Comparison of ENCODE assay signal across 9 cellular contexts in genomic region chr9:34546834-34547827, GRCh38. TPM values are rescaled to one million over a fixed set of nuclear protein-coding genes. Genes with fewer than 3 reads are reported as not detected.
DNase-seq lines count a peak whose midpoint lies in the region; ATAC-seq and TF ChIP-seq lines count a peak whose summit lies in the region.
"Had no signal": no experiment of that assay in that cellular context is flagged by ENCODE, and none has a peak within 500 bp of the region (broad histone marks: within the 10 kb centered on the region; RNA-seq: fewer than 3 reads in every experiment).

No MANE protein-coding gene starts in this region.

- POLR2A ChIA-PET in CD8-positive, alpha-beta memory T cell (lab: Charles Lee): no interaction called here

- H3K4me1 ChIP-seq in CD8-positive, alpha-beta memory T cell (ENCODE audit: insufficient read depth, low read length): no peaks in the 10 kb centered on the region
- no peaks in the 10 kb centered on the region for H3K4me1 ChIP-seq in RWPE2 (ENCODE audit: insufficient read depth, poor library complexity, severe bottlenecking)
- no peaks in the 10 kb centered on the region for H3K4me1 ChIP-seq in ascending aorta
- peaks cover 0 to 6% of the 10 kb centered on the region in 2 donors for H3K4me1 ChIP-seq in gastrocnemius medialis

- H3K36me3 Mint-ChIP-seq in CD8-positive, alpha-beta memory T cell: no peaks in the 10 kb centered on the region

- H3K9me3 Mint-ChIP-seq in CD8-positive, alpha-beta memory T cell: no peaks in the 10 kb centered on the region
- H3K9me3 Mint-ChIP-seq: stimulated activated naive CD8-positive, alpha-beta T cell treated with anti-CD3 and anti-CD28 coated beads, Interleukin-15, Interleukin-2, amounts not matched to agents 100 ng/mL and 50 ng/mL, for 24 hours had no signal

- no peak overlapping the region for H3K27ac Mint-ChIP-seq in CD8-positive, alpha-beta memory T cell
- H3K27ac Mint-ChIP-seq: stimulated activated naive CD8-positive, alpha-beta T cell treated with anti-CD3 and anti-CD28 coated beads, Interleukin-15, Interleukin-2, amounts not matched to agents 100 ng/mL and 50 ng/mL, for 24 hours had no signal

- no peaks in the 10 kb centered on the region for H3K9me3 ChIP-seq in CD8-positive, alpha-beta memory T cell (ENCODE audit: low read length)
- H3K9me3 ChIP-seq in RWPE2 (ENCODE audit: severe bottlenecking) (no peaks in the 10 kb centered on the region), ascending aorta (no peaks in the 10 kb centered on the region), gastrocnemius medialis (no peaks in the 10 kb centered on the region)

- H3K4me1 Mint-ChIP-seq in CD8-positive, alpha-beta memory T cell: no peaks in the 10 kb centered on the region

- no peak overlapping the region for H3K4me3 Mint-ChIP-seq in CD8-positive, alpha-beta memory T cell
- H3K4me3 Mint-ChIP-seq: stimulated activated naive CD8-positive, alpha-beta T cell treated with anti-CD3 and anti-CD28 coated beads, Interleukin-15, Interleukin-2, amounts not matched to agents 100 ng/mL and 50 ng/mL, for 24 hours had no signal

- in situ Hi-C loops in gastrocnemius medialis (cut with MboI; ENCODE audit: low sequenced_read_pairs in 4 of 4): no loop called here

- no peak for TF ChIP-seq POLR2A in gastrocnemius medialis (IDR thresholded peaks at IDR 0.05)

- no peak overlapping the region for H3K4me3 ChIP-seq in CD8-positive, alpha-beta memory T cell (ENCODE audit: low read length)
- H3K4me3 ChIP-seq in RWPE2 (ENCODE audit: severe bottlenecking) (no peak overlapping the region), ascending aorta (no peak overlapping the region), gastrocnemius medialis (no peak overlapping the region)

- DNase-seq in CD8-positive, alpha-beta memory T cell: peak in 3 of 5 donors; percentile 14 to 59 (median 15)
- DNase-seq in HUDEP-2 (lab: John Stamatoyannopoulos, UW; ENCODE audit: unreplicated experiment in 76 of 76) (peak in 48 of 76 experiments; percentile 3 to 67 (median 27)), RWPE2 (ENCODE audit: low spot score) (no peak), ascending aorta (ENCODE audit: low spot score in 2 of 2) (peak in 1 of 2 donors; percentile 75), hepatic stellate cell (ENCODE audit: low spot score) (peak; percentile 75), gastrocnemius medialis (peak in 1 of 2 donors; percentile 59)

- TF ChIP-seq CTCF in RWPE2 (IDR thresholded peaks at IDR 0.05; ENCODE audit: poor library complexity, severe bottlenecking) (peak; percentile 39), ascending aorta (IDR thresholded peaks at IDR 0.05) (peak in 2 of 3 experiments; percentile 32 to 51), gastrocnemius medialis (IDR thresholded peaks at IDR 0.05 in 4 of 5, conservative IDR thresholded peaks at IDR 0.05 in 1 of 5) (peak; percentile 52 to 78 (median 65))

- H3K27ac ChIP-seq in CD8-positive, alpha-beta memory T cell (ENCODE audit: low read depth, low read length): no peak overlapping the region
- H3K27ac ChIP-seq in RWPE2 (ENCODE audit: poor library complexity, severe bottlenecking) (no peak overlapping the region), ascending aorta (no peak overlapping the region), gastrocnemius medialis (no peak overlapping the region)

- no peaks in the 10 kb centered on the region for H3K27me3 ChIP-seq in CD8-positive, alpha-beta memory T cell (ENCODE audit: insufficient read depth, low read length, poor library complexity, severe bottlenecking)
- no peaks in the 10 kb centered on the region for H3K27me3 ChIP-seq in RWPE2 (ENCODE audit: insufficient read depth, poor library complexity, severe bottlenecking)
- H3K27me3 ChIP-seq in ascending aorta: no peaks in the 10 kb centered on the region
- H3K27me3 ChIP-seq in gastrocnemius medialis: no peaks in the 10 kb centered on the region

- intact Hi-C loops in ascending aorta (cut with DNase I): loop anchor here (1.0 kb wide), 1 partner anchor 143 kb away; no protein-coding TSS in a partner anchor
- intact Hi-C loops in gastrocnemius medialis (cut with DNase I; ENCODE audit: low total_unique reads): no loop called here

- CTCF ChIA-PET in CD8-positive, alpha-beta memory T cell (lab: Charles Lee): interaction anchor here (0.5 to 1.6 kb wide), 2 partner anchors 45 to 89 kb away, joined by 3 to 4 read pairs; no protein-coding TSS in a partner anchor

- peak; percentile 40; the same call in 2 of the 3 replicates for ATAC-seq in RWPE2 (ENCODE audit: low read depth)
- peak; percentile 20 to 47 for ATAC-seq in gastrocnemius medialis
- no peak for ATAC-seq in GM21723 (IDR thresholded peaks at IDR 0.05; ENCODE audit: unreplicated experiment)
- no peak for ATAC-seq in HG03520 (IDR thresholded peaks at IDR 0.05; ENCODE audit: unreplicated experiment)

- no peaks in the 10 kb centered on the region for H3K36me3 ChIP-seq in CD8-positive, alpha-beta memory T cell (ENCODE audit: insufficient read depth, low read length)
- H3K36me3 ChIP-seq in RWPE2 (ENCODE audit: low read depth) (no peaks in the 10 kb centered on the region), ascending aorta (no peaks in the 10 kb centered on the region), gastrocnemius medialis (no peaks in the 10 kb centered on the region)

- H3K27me3 Mint-ChIP-seq in CD8-positive, alpha-beta memory T cell: peaks cover 8 to 18% of the 10 kb centered on the region in 2 donors

RNA-seq across cellular contexts. Expression of gene ENHO, which starts 24.3 kb away (rescaled TPM):
- total RNA-seq in CD8-positive, alpha-beta memory T cell: under 1 TPM; 0.35 to 0.39 TPM
- not detected for polyA plus RNA-seq in CD8-positive, alpha-beta memory T cell
- not detected for total RNA-seq in ascending aorta
- total RNA-seq in gastrocnemius medialis: under 1 TPM in 1 of 4 donors, not detected in 3; 0.65 TPM

RNA-seq across cellular contexts. Expression of gene CNTFR, which starts 42.4 kb away (rescaled TPM):
- total RNA-seq in CD8-positive, alpha-beta memory T cell: not detected
- polyA plus RNA-seq in CD8-positive, alpha-beta memory T cell: not detected
- 4.7 TPM for total RNA-seq in ascending aorta
- 100 to 1,000 TPM in 3 of 4 donors, 10 to 100 TPM in 1; 19.7 to 146 (median 118) TPM for total RNA-seq in gastrocnemius medialis

Comparison
In these comparisons a context has a peak if more than half of its experiments do, and no peak if none do; other contexts are left out.
1. ATAC-seq: peak in RWPE2 (single experiment) and gastrocnemius medialis (2 of 2); none in GM21723 (single experiment) and HG03520 (single experiment).
2. Peak in every context shown above with its lines, with median percentiles within 50 percentile points of each other: CTCF ChIP-seq.